ENCODE assay signal across 17 cellular contexts in genomic region chr1:97759078-97759477, GRCh38.
A peak's percentile ranks its signal among the peaks of the same experiment; 100 is the strongest.
DNase-seq lines count a peak whose midpoint lies in the region; ATAC-seq and TF ChIP-seq lines count a peak whose summit lies in the region.
"Had no signal": no experiment of that assay in that cellular context is flagged by ENCODE, and none has a peak within 500 bp of the region (broad histone marks: within the 10 kb centered on the region; RNA-seq: fewer than 3 reads in every experiment).

No MANE protein-coding gene starts in this region.

- TF ChIP-seq CTCF in 22Rv1 (IDR thresholded peaks at IDR 0.05), result no peak

- peak overlapping the region; percentile 36 for H3K4me2 ChIP-seq in GM23248 (ENCODE audit: unreplicated experiment)
- H3K4me2 ChIP-seq: BLaER1 had no signal

- no peak for ATAC-seq in HG02970 (IDR thresholded peaks at IDR 0.05; ENCODE audit: low FRiP score, unreplicated experiment)

- peaks cover 20% of the 10 kb centered on the region for H3K4me1 ChIP-seq in GM23248 (ENCODE audit: insufficient read depth)
- H3K4me1 ChIP-seq in adipocyte (ENCODE audit: control insufficient read depth, insufficient read depth, low read length), result peaks cover 18% of the 10 kb centered on the region
- H3K4me1 ChIP-seq: BLaER1 had no signal

- no peak overlapping the region for H2AFZ ChIP-seq in GM23248

- H3K27ac ChIP-seq in 22Rv1 (peak overlapping the region; percentile 35), GM23248 (no peak overlapping the region)
- H3K27ac ChIP-seq: BLaER1, HL-60 had no signal

- H3F3A ChIP-seq in GM23248 (ENCODE audit: insufficient read depth), result peaks cover 12% of the 10 kb centered on the region

- no peaks in the 10 kb centered on the region for H3K9me2 ChIP-seq in GM23248 (ENCODE audit: insufficient read depth)

- DNase-seq in GM23248 (peak; percentile 32), adipocyte (ENCODE audit: low read depth) (no peak), iris pigment epithelial cell (ENCODE audit: low read depth) (peak; percentile 54)
- DNase-seq in stimulated activated CD4-positive, alpha-beta T cell treated with anti-CD3 and anti-CD28 coated beads, Interleukin-4, amount 100 ng/mL, for 24 hours, result no peak
- no peak for DNase-seq in activated effector memory CD4-positive, alpha-beta T cell treated with Interleukin-2 at 50 U/mL for 16 hours
- DNase-seq: CD4-positive, alpha-beta memory T cell; Karpas-422; NCI-H1092 treated with DMSO at 0.1 percent for 48 hours; NCI-H2107; NCI-H2227 treated with DMSO at 0.1 percent for 48 hours; NCI-H510A treated with DMSO at 0.1 percent for 48 hours; NCI-H774; SHP77 treated with DMSO at 0.1 percent for 48 hours had no signal

- H3K9me3 ChIP-seq in GM23248 (ENCODE audit: low read depth), result no peaks in the 10 kb centered on the region
- peaks cover 12% of the 10 kb centered on the region for H3K9me3 ChIP-seq in adipocyte (ENCODE audit: control insufficient read depth, low read length)
- H3K9me3 ChIP-seq: BLaER1 had no signal

- H3K36me3 ChIP-seq in GM23248 (ENCODE audit: low read depth) (0 out of 2 replicates have a peak, but pooled peaks cover 15% of the 10 kb centered on the region), adipocyte (ENCODE audit: control insufficient read depth, insufficient read depth, low read length, severe bottlenecking) (no peaks in the 10 kb centered on the region)
- H3K36me3 ChIP-seq: BLaER1 had no signal

- 48 to 51% methylated on average over 2 of the region's 2 CpGs for WGBS in GM23248 (ENCODE audit: low coverage in 1 of 2, low lambda C conversion rate in 2 of 2, missing lambda C conversion rate in 2 of 2), 2 experiments

- H3K27me3 ChIP-seq in GM23248 (replicated peaks; ENCODE audit: insufficient read depth), result no peaks in the 10 kb centered on the region
- no peaks in the 10 kb centered on the region for H3K27me3 ChIP-seq in adipocyte (replicated peaks; ENCODE audit: control insufficient read depth, insufficient read depth, low read length)
- H3K27me3 ChIP-seq: BLaER1 had no signal

- in situ Hi-C loops in GM23248 (cut with MboI), result no loop called here

- H3K4me3 ChIP-seq in GM23248 (no peak overlapping the region), adipocyte (ENCODE audit: low read length) (peak overlapping the region; percentile 2)
- H3K4me3 ChIP-seq: BLaER1 had no signal

- H3K79me2 ChIP-seq in GM23248 (ENCODE audit: insufficient read depth), result no peaks in the 10 kb centered on the region; the same call in 1 of the 2 replicates

- H3K9ac ChIP-seq in GM23248 (no peak overlapping the region), adipocyte (ENCODE audit: low read length) (no peak overlapping the region)
- H3K9ac ChIP-seq: BLaER1 had no signal

- peaks cover 3% of the 10 kb centered on the region; the same call in 1 of the 2 replicates for H4K20me1 ChIP-seq in GM23248 (ENCODE audit: insufficient read depth)
- H4K20me1 ChIP-seq: BLaER1 had no signal

Comparison
In these comparisons a context has a peak if more than half of its experiments do, and no peak if none do; other contexts are left out.
1. DNase-seq: peak in GM23248 (single experiment) and iris pigment epithelial cell (single experiment); none in adipocyte (single experiment), stimulated activated CD4-positive, alpha-beta T cell treated with anti-CD3 and anti-CD28 coated beads, Interleukin-4, amount 100 ng/mL, for 24 hours (single experiment) and activated effector memory CD4-positive, alpha-beta T cell treated with Interleukin-2 at 50 U/mL for 16 hours (single experiment).